ENCODE assay signal across 10 cellular contexts in genomic region chr1:165898837-165899236, GRCh38.
DNase-seq lines count a peak whose midpoint lies in the region; ATAC-seq, FAIRE-seq and TF ChIP-seq lines count a peak whose summit lies in the region.
"Had no signal": no experiment of that assay in that cellular context is flagged by ENCODE, and none has a peak within 500 bp of the region (broad histone marks: within the 10 kb centered on the region; RNA-seq: fewer than 3 reads in every experiment).

No MANE protein-coding gene starts in this region.

- H3K9ac ChIP-seq in astrocyte (ENCODE audit: low read length) = peak overlapping the region; percentile 86

- H3K9me2 ChIP-seq in GM23338 (ENCODE audit: insufficient read depth) = no peaks in the 10 kb centered on the region

- H4K20me1 ChIP-seq in GM23338 (replicated peaks; ENCODE audit: insufficient read depth) = peaks cover 35% of the 10 kb centered on the region
- no peaks in the 10 kb centered on the region for H4K20me1 ChIP-seq in astrocyte (ENCODE audit: insufficient read depth, low read length)

- H3K36me3 Mint-ChIP-seq in GM23338 (ENCODE audit: low read depth) (peaks cover 77% of the 10 kb centered on the region), astrocyte (ENCODE audit: low read depth, unreplicated experiment) (peaks cover 22% of the 10 kb centered on the region)

- H2AFZ ChIP-seq in GM23338 (no peak overlapping the region), astrocyte (ENCODE audit: low read depth, low read length) (no peak overlapping the region)

- H3K36me3 ChIP-seq in GM23338 (ENCODE audit: insufficient read depth) (peaks cover 27% of the 10 kb centered on the region; the same call in 1 of the 2 replicates), astrocyte (ENCODE audit: insufficient read depth, low read length) (peaks cover 4% of the 10 kb centered on the region), heart right ventricle (peaks cover 0 to 17% (median 0%) of the 10 kb centered on the region in 9 donors), ovary (no peaks in the 10 kb centered on the region), small intestine (ENCODE audit: control insufficient read depth in 2 of 2, insufficient read depth in 2 of 2, low read length in 2 of 2) (peaks cover 3 to 6% of the 10 kb centered on the region in 2 donors)

- no peak overlapping the region for H3K4me3 ChIP-seq in GM23338
- H3K4me3 ChIP-seq in astrocyte (ENCODE audit: insufficient read depth, low read depth, low read length) = no peak overlapping the region
- H3K4me3 ChIP-seq in heart right ventricle = no peak overlapping the region
- H3K4me3 ChIP-seq in ovary = no peak overlapping the region
- H3K4me3 ChIP-seq in small intestine (ENCODE audit: low read depth in 1 of 2, low read length in 2 of 2) = no peak overlapping the region
- H3K4me3 ChIP-seq: right lobe of liver had no signal

- no peak for TF ChIP-seq EP300 in ovary (IDR thresholded peaks at IDR 0.05)

- ATAC-seq in GM23338 = no peak
- ATAC-seq in heart right ventricle = peak; percentile 24 to 78 (median 59)
- ATAC-seq: right lobe of liver had no signal

- no peak for TF ChIP-seq CTCF in GM23338 (conservative IDR thresholded peaks at IDR 0.05; ENCODE audit: low read depth in 2 of 2)
- no peak for TF ChIP-seq CTCF in astrocyte (IDR thresholded peaks at IDR 0.05; ENCODE audit: insufficient read depth, low read depth, low read length)
- TF ChIP-seq CTCF in heart right ventricle (IDR thresholded peaks at IDR 0.05) = no peak
- TF ChIP-seq CTCF in ovary (IDR thresholded peaks at IDR 0.05) = no peak

- H3K4me2 ChIP-seq in GM23338 = no peak overlapping the region
- H3K4me2 ChIP-seq in astrocyte (ENCODE audit: low read length) = peak overlapping the region; percentile 61

- H3K9me3 Mint-ChIP-seq in GM23338 (no peaks in the 10 kb centered on the region), astrocyte (ENCODE audit: unreplicated experiment) (no peaks in the 10 kb centered on the region)

- H3K27me3 ChIP-seq in GM23338 (ENCODE audit: insufficient read depth) (no peaks in the 10 kb centered on the region), astrocyte (ENCODE audit: insufficient read depth, low read length) (no peaks in the 10 kb centered on the region), heart right ventricle (no peaks in the 10 kb centered on the region), ovary (no peaks in the 10 kb centered on the region), small intestine (ENCODE audit: control insufficient read depth in 2 of 2, insufficient read depth in 2 of 2, low read length in 2 of 2) (no peaks in the 10 kb centered on the region)
- H3K27me3 ChIP-seq: right lobe of liver had no signal

- WGBS in heart right ventricle, 2 donors = 38 to 49% methylated on average over 3 of the region's 3 CpGs
- WGBS in ovary, 3 donors = 35 to 52% (median 42%) methylated on average over 3 of the region's 3 CpGs
- WGBS in small intestine, 3 donors = 69 to 79% (median 69%) methylated on average over 3 of the region's 3 CpGs

- H3K79me2 ChIP-seq in GM23338 (replicated peaks; ENCODE audit: insufficient read depth) (peaks cover 77% of the 10 kb centered on the region), astrocyte (ENCODE audit: insufficient read depth, low read length) (peaks cover 45% of the 10 kb centered on the region)

- no peak for TF ChIP-seq POLR2A in ovary (IDR thresholded peaks at IDR 0.05)

- peaks cover 12% of the 10 kb centered on the region; the same call in 1 of the 3 replicates for H3K4me1 Mint-ChIP-seq in GM23338
- H3K4me1 Mint-ChIP-seq in astrocyte (ENCODE audit: low read depth, unreplicated experiment) = peaks cover 79% of the 10 kb centered on the region

- peak; percentile 83 for FAIRE-seq in astrocyte (lab: Jason Lieb, UNC)
- no peak for FAIRE-seq in small intestine (lab: Jason Lieb, UNC)

- H3K27ac Mint-ChIP-seq in GM23338 (peak overlapping the region; percentile 66; the same call in 1 of the 2 replicates), astrocyte (ENCODE audit: unreplicated experiment) (peak overlapping the region; percentile 98)

- intact Hi-C loops in heart right ventricle (cut with DNase I) = loop anchor here in 3 of 10 donors (10.0 kb wide), 3 partner anchors 54 to 134 kb away; partner anchors contain the start of gene TMCO1 (in 1 of the 3)
- intact Hi-C loops in ovary (cut with DNase I) = no loop called here

- H3K4me3 Mint-ChIP-seq in GM23338 = no peak overlapping the region
- H3K4me3 Mint-ChIP-seq in astrocyte (ENCODE audit: unreplicated experiment) = peak overlapping the region; percentile 69

- no peaks in the 10 kb centered on the region for H3F3A ChIP-seq in GM23338 (replicated peaks; ENCODE audit: low read depth)

- H3K9me3 ChIP-seq in astrocyte (ENCODE audit: insufficient read depth, low read depth, low read length) (no peaks in the 10 kb centered on the region), heart right ventricle (no peaks in the 10 kb centered on the region), ovary (no peaks in the 10 kb centered on the region), small intestine (ENCODE audit: control insufficient read depth, low read depth) (no peaks in the 10 kb centered on the region)
- H3K9me3 ChIP-seq: right lobe of liver had no signal

- DNase-seq in GM23338 (ENCODE audit: low spot score) (no peak), astrocyte (ENCODE audit: low read depth) (peak; percentile 99), heart right ventricle (peak in 1 of 2 donors; percentile 60), smooth muscle cell of the brain vasculature (ENCODE audit: low read depth, low spot score) (peak; percentile 58), ovary (no peak), small intestine (no peak), HuH-7 (ENCODE audit: low spot score) (no peak)
- DNase-seq in stimulated activated naive CD4-positive, alpha-beta T cell (lab: John Stamatoyannopoulos, UW) = no peak
- DNase-seq: Karpas-422, right lobe of liver had no signal

- H3K27me3 Mint-ChIP-seq in GM23338 (ENCODE audit: insufficient read depth, low read depth, poor library complexity) = peaks cover 9% of the 10 kb centered on the region
- no peaks in the 10 kb centered on the region for H3K27me3 Mint-ChIP-seq in astrocyte (ENCODE audit: low read depth, unreplicated experiment)

- H3K27ac ChIP-seq in GM23338 (ENCODE audit: low read depth) (0 out of 2 replicates have a peak overlapping the region, but pooled peaks have one; percentile 63), astrocyte (ENCODE audit: low read depth, low read length) (peak overlapping the region; percentile 98), heart right ventricle (peak overlapping the region in 7 of 10 donors; percentile 37 to 84 (median 77)), ovary (no peak overlapping the region), small intestine (ENCODE audit: low read depth in 1 of 2, low read length in 1 of 2) (no peak overlapping the region)
- H3K27ac ChIP-seq: right lobe of liver had no signal

- H3K4me1 ChIP-seq in GM23338 (ENCODE audit: insufficient read depth) (no peaks in the 10 kb centered on the region), astrocyte (ENCODE audit: insufficient read depth, low read length) (peaks cover 75% of the 10 kb centered on the region), heart right ventricle (peaks cover 13 to 75% (median 62%) of the 10 kb centered on the region in 9 donors), ovary (ENCODE audit: insufficient read depth) (no peaks in the 10 kb centered on the region), small intestine (ENCODE audit: control insufficient read depth in 2 of 2, insufficient read depth in 1 of 2, low read depth in 1 of 2, low read length in 1 of 2) (peaks cover 0 to 2% of the 10 kb centered on the region in 2 donors)

TF ChIP-seq in GM23338, 12 proteins besides CTCF, POLR2A, EP300 and RAD21 (continues in another document):
- no peak for TF ChIP-seq ETS1 (IDR thresholded peaks at IDR 0.05)
- TF ChIP-seq ZNF114 (CRISPR knock-in tag; IDR thresholded peaks at IDR 0.05) = no peak
- no peak for TF ChIP-seq REST (IDR thresholded peaks at IDR 0.05; ENCODE audit: unreplicated experiment)
- TF ChIP-seq EZH2phosphoT487 (IDR thresholded peaks at IDR 0.05; ENCODE audit: unreplicated experiment) = no peak
- no peak for TF ChIP-seq EZH2 (IDR thresholded peaks at IDR 0.05; ENCODE audit: low read depth, unreplicated experiment)
- TF ChIP-seq POLR2AphosphoS5 (IDR thresholded peaks at IDR 0.05; ENCODE audit: low read depth) = no peak
- no peak for TF ChIP-seq JUNB (IDR thresholded peaks at IDR 0.05; ENCODE audit: unreplicated experiment)
- TF ChIP-seq STAT1 (IDR thresholded peaks at IDR 0.05; ENCODE audit: unreplicated experiment) = no peak
- no peak for TF ChIP-seq ZNF331 (CRISPR knock-in tag; IDR thresholded peaks at IDR 0.05; ENCODE audit: low read depth)

Comparison
In these comparisons a context has a peak if more than half of its experiments do, and no peak if none do; other contexts are left out.
1. DNase-seq: peak in astrocyte (single experiment) and smooth muscle cell of the brain vasculature (single experiment); none in GM23338 (single experiment), stimulated activated naive CD4-positive, alpha-beta T cell (0 of 6), ovary (0 of 5), small intestine (single experiment) and HuH-7 (single experiment).
2. H3K27ac ChIP-seq: peak in GM23338 (single experiment), astrocyte (single experiment) and heart right ventricle (7 of 10); none in ovary (0 of 2) and small intestine (0 of 2).